Comparison of ENCODE assay signal across 12 cellular contexts in the genomic region with DNA sequence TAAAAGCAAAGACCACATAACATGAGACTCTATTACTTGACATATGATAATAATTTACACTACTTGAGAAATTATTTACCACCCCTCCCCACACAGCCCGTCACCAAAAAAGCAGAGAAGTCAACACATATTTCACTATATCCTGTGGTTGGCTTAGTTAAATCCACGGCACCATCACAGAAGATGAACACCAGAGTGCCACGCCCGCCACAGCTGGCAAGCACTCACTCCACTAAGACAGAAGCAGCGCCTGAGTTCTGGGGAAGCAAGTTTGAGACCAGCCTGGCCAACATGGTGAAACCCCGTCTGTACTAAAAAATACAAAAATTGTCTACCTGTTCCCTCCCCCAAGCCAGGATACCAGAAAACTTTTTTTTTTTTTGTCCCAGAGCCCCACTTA. TPM values are rescaled to one million over a fixed set of nuclear protein-coding genes. Genes with fewer than 3 reads are reported as not detected.
DNase-seq lines count a peak whose midpoint lies in the region; ATAC-seq and TF ChIP-seq lines count a peak whose summit lies in the region.
"Had no signal": no experiment of that assay in that cellular context is flagged by ENCODE, and none has a peak within 500 bp of the region (broad histone marks: within the 10 kb centered on the region; RNA-seq: fewer than 3 reads in every experiment).

No MANE protein-coding gene starts in this region.

- CTCF ChIA-PET in activated CD4-positive, alpha-beta T cell treated with anti-CD3 and anti-CD28 coated beads, Interleukin-2, amount 10 ng/mL, durations not matched to agents 7 days and 5 days (lab: Charles Lee) = no interaction called here

- peaks cover 7% of the 10 kb centered on the region for H3K36me3 Mint-ChIP-seq in activated CD4-positive, alpha-beta T cell treated with anti-CD3 and anti-CD28 coated beads, Interleukin-2, amount 10 ng/mL, durations not matched to agents 7 days and 5 days (ENCODE audit: low read depth)
- peaks cover 41% of the 10 kb centered on the region for H3K36me3 Mint-ChIP-seq in stimulated activated memory B cell treated with anti-CD40 and anti-IgM and Interleukin-4, amounts not matched to agents 10 μg/mL and 1 μg/mL and 100 μg/mL, for 72 hours
- H3K36me3 Mint-ChIP-seq: activated naive CD8-positive, alpha-beta T cell had no signal

- no peaks in the 10 kb centered on the region for H3K27me3 Mint-ChIP-seq in activated CD4-positive, alpha-beta T cell treated with anti-CD3 and anti-CD28 coated beads, Interleukin-2, amount 10 ng/mL, durations not matched to agents 7 days and 5 days
- H3K27me3 Mint-ChIP-seq in stimulated activated memory B cell treated with anti-CD40 and anti-IgM and Interleukin-4, amounts not matched to agents 10 μg/mL and 1 μg/mL and 100 μg/mL, for 72 hours = no peaks in the 10 kb centered on the region
- H3K27me3 Mint-ChIP-seq: activated naive CD8-positive, alpha-beta T cell had no signal

- peak overlapping the region; percentile 66 for H3K27ac Mint-ChIP-seq in activated CD4-positive, alpha-beta T cell treated with anti-CD3 and anti-CD28 coated beads, Interleukin-2, amount 10 ng/mL, durations not matched to agents 7 days and 5 days
- peak overlapping the region; percentile 19 for H3K27ac Mint-ChIP-seq in stimulated activated memory B cell treated with anti-CD40 and anti-IgM and Interleukin-4, amounts not matched to agents 10 μg/mL and 1 μg/mL and 100 μg/mL, for 72 hours
- H3K27ac Mint-ChIP-seq: activated naive CD8-positive, alpha-beta T cell had no signal

- H3K36me3 ChIP-seq in RWPE2 (ENCODE audit: low read depth) = peaks cover 22% of the 10 kb centered on the region
- no peaks in the 10 kb centered on the region for H3K36me3 ChIP-seq in right atrium auricular region

- peaks cover 68% of the 10 kb centered on the region for H3K4me1 Mint-ChIP-seq in activated CD4-positive, alpha-beta T cell treated with anti-CD3 and anti-CD28 coated beads, Interleukin-2, amount 10 ng/mL, durations not matched to agents 7 days and 5 days
- H3K4me1 Mint-ChIP-seq in stimulated activated memory B cell treated with anti-CD40 and anti-IgM and Interleukin-4, amounts not matched to agents 10 μg/mL and 1 μg/mL and 100 μg/mL, for 72 hours = peaks cover 70% of the 10 kb centered on the region

- H3K27me3 ChIP-seq in RWPE2 (ENCODE audit: insufficient read depth, poor library complexity, severe bottlenecking) (no peaks in the 10 kb centered on the region), right atrium auricular region (no peaks in the 10 kb centered on the region)

- TF ChIP-seq CTCF in RWPE2 (IDR thresholded peaks at IDR 0.05; ENCODE audit: poor library complexity, severe bottlenecking) = no peak
- no peak for TF ChIP-seq CTCF in right atrium auricular region (IDR thresholded peaks at IDR 0.05)

- ATAC-seq in RWPE2 (ENCODE audit: low read depth) = no peak
- no peak for ATAC-seq in stimulated activated memory B cell treated with anti-CD40 and anti-IgM and Interleukin-4, amounts not matched to agents 10 μg/mL and 1 μg/mL and 100 μg/mL, for 72 hours

- POLR2A ChIA-PET in activated CD4-positive, alpha-beta T cell treated with anti-CD3 and anti-CD28 coated beads, Interleukin-2, amount 10 ng/mL, durations not matched to agents 7 days and 5 days (lab: Charles Lee) = no interaction called here

- DNase-seq in activated CD4-positive, alpha-beta T cell treated with anti-CD3 and anti-CD28 coated beads, Interleukin-2, amount 10 ng/mL, durations not matched to agents 7 days and 5 days = peak; percentile 56
- no peak for DNase-seq in activated CD4-positive, alpha-beta T cell treated with anti-CD3 and anti-CD28 coated beads for 1 hour
- DNase-seq in RWPE2 (ENCODE audit: low spot score) (no peak), right atrium auricular region (ENCODE audit: low spot score) (no peak), Ammon's horn (ENCODE audit: low spot score) (no peak), caudate nucleus (lab: John Stamatoyannopoulos, UW) (no peak), iPS-NIHi11 (ENCODE audit: low spot score) (no peak)
- DNase-seq: ACHN; activated CD4-positive, CD25-positive, alpha-beta regulatory T cell treated with anti-CD3 and anti-CD28 coated beads, Interleukin-2, amount 50 U/mL, for 72 hours; NCI-H1436 had no signal

- H3K27ac ChIP-seq in RWPE2 (ENCODE audit: poor library complexity, severe bottlenecking) (peak overlapping the region; percentile 70), right atrium auricular region (peak overlapping the region; percentile 38 to 41), caudate nucleus (ENCODE audit: low read depth, low read length) (no peak overlapping the region)

- H3K4me3 ChIP-seq in RWPE2 (ENCODE audit: severe bottlenecking) (no peak overlapping the region), right atrium auricular region (no peak overlapping the region)

- no peak overlapping the region for H3K4me3 Mint-ChIP-seq in activated CD4-positive, alpha-beta T cell treated with anti-CD3 and anti-CD28 coated beads, Interleukin-2, amount 10 ng/mL, durations not matched to agents 7 days and 5 days
- no peak overlapping the region for H3K4me3 Mint-ChIP-seq in stimulated activated memory B cell treated with anti-CD40 and anti-IgM and Interleukin-4, amounts not matched to agents 10 μg/mL and 1 μg/mL and 100 μg/mL, for 72 hours
- H3K4me3 Mint-ChIP-seq: activated naive CD8-positive, alpha-beta T cell had no signal

- H3K9me3 ChIP-seq in RWPE2 (ENCODE audit: severe bottlenecking) (no peaks in the 10 kb centered on the region), right atrium auricular region (no peaks in the 10 kb centered on the region)

- H3K4me1 ChIP-seq in RWPE2 (ENCODE audit: insufficient read depth, poor library complexity, severe bottlenecking) (peaks cover 48% of the 10 kb centered on the region), right atrium auricular region (peaks cover 0 to 65% of the 10 kb centered on the region in 2 donors)

- no peaks in the 10 kb centered on the region for H3K9me3 Mint-ChIP-seq in activated CD4-positive, alpha-beta T cell treated with anti-CD3 and anti-CD28 coated beads, Interleukin-2, amount 10 ng/mL, durations not matched to agents 7 days and 5 days
- no peaks in the 10 kb centered on the region for H3K9me3 Mint-ChIP-seq in stimulated activated memory B cell treated with anti-CD40 and anti-IgM and Interleukin-4, amounts not matched to agents 10 μg/mL and 1 μg/mL and 100 μg/mL, for 72 hours

RNA-seq across cellular contexts. Expression of a gene that starts 53.1 kb away (rescaled TPM):
- total RNA-seq in activated CD4-positive, alpha-beta T cell treated with anti-CD3 and anti-CD28 coated beads, Interleukin-2, amount 10 ng/mL, durations not matched to agents 7 days and 5 days = 10 to 100 TPM; 32.3 to 35.8 TPM
- total RNA-seq in right atrium auricular region = 10 to 100 TPM; 66.3 to 89.8 TPM
